ENCODE assay signal across 23 cellular contexts in the genomic region with DNA sequence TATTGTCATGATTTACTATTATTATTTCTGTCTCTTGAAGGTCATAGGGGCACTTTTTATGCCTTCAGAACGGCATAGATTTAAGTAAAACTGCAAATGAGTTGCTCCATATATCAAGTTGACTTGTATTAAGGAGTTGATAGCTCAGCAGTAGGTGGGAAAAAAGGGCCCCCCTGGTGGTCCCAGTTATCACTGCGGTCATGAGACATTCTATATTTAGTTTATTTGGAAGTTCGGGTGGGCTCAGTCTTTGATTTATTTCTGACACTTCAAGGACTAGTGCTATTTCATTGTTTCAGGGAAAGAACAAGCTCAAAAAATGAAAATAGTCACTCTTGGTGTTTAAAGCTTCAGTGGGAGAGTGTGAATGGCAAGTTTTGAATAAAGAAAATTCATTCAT.
A peak's percentile ranks its signal among the peaks of the same experiment; 100 is the strongest.
DNase-seq lines count a peak whose midpoint lies in the region; ATAC-seq and TF ChIP-seq lines count a peak whose summit lies in the region.
"Had no signal": no experiment of that assay in that cellular context is flagged by ENCODE, and none has a peak within 500 bp of the region (broad histone marks: within the 10 kb centered on the region; RNA-seq: fewer than 3 reads in every experiment).

No MANE protein-coding gene starts in this region.

- TF ChIP-seq RAD21 in SK-N-SH (IDR thresholded peaks at IDR 0.05; ENCODE audit: low read length) = no peak

- H3K9me3 Mint-ChIP-seq in immature natural killer cell = peaks cover 0 to 6% (median 0%) of the 10 kb centered on the region in 6 donors
- no peaks in the 10 kb centered on the region for H3K9me3 Mint-ChIP-seq in activated T-helper 17 cell treated with anti-CD3 and anti-CD28 coated beads, Interleukin-2, amount 50 U/mL, for 72 hours
- H3K9me3 Mint-ChIP-seq: activated CD4-positive, alpha-beta T cell treated with anti-CD3 and anti-CD28 coated beads, Interleukin-2, amount 10 ng/mL, durations not matched to agents 24 days and 14 days; activated naive CD4-positive, alpha-beta T cell treated with anti-CD3 and anti-CD28 coated beads, Interleukin-2, amount 50 U/mL, for 72 hours; activated T-helper 1 cell treated with anti-CD3 and anti-CD28 coated beads, Interleukin-12 subunit alpha, Interleukin-12 subunit beta, Interleukin-2, Interleukin-4 antibody, amounts not matched to agents 30 ng/mL and 10 ng/mL and 1 ng/mL, durations not matched to agents 14 hours and 24 hours and 36 hours; dendritic cell treated with granulocyte-macrophage colony-stimulating factor and Interleukin-4, amounts not matched to agents 40 ng/mL and 50 ng/mL, for 4 days; IgD-negative memory B cell; stimulated activated effector memory CD8-positive, alpha-beta T cell treated with anti-CD3 and anti-CD28 coated beads, Interleukin-12 subunit alpha, Interleukin-12 subunit beta, amount 100 ng/mL, for 72 hours; T-helper 1 cell treated with Interleukin-12 subunit alpha and Interleukin-12 subunit beta and Interleukin-4 antibody, amounts not matched to agents 30 μg/mL and 1 μg/mL, for 36 hours had no signal

- no peak overlapping the region for H3K4me2 ChIP-seq in SK-N-SH

- H3K4me3 ChIP-seq in SK-N-SH (ENCODE audit: low read depth in 2 of 2, low read length in 1 of 2) = no peak overlapping the region; a peak in 1 of 4 replicates
- H3K4me3 ChIP-seq: GM12878, SJCRH30, suprapubic skin had no signal

- H3K27ac Mint-ChIP-seq in immature natural killer cell = no peak overlapping the region
- no peak overlapping the region for H3K27ac Mint-ChIP-seq in activated T-helper 17 cell treated with anti-CD3 and anti-CD28 coated beads, Interleukin-2, amount 50 U/mL, for 72 hours
- H3K27ac Mint-ChIP-seq: activated CD4-positive, alpha-beta T cell treated with anti-CD3 and anti-CD28 coated beads, Interleukin-2, amount 10 ng/mL, durations not matched to agents 24 days and 14 days; activated naive CD4-positive, alpha-beta T cell treated with anti-CD3 and anti-CD28 coated beads, Interleukin-2, amount 50 U/mL, for 72 hours; activated T-helper 1 cell treated with anti-CD3 and anti-CD28 coated beads, Interleukin-12 subunit alpha, Interleukin-12 subunit beta, Interleukin-2, Interleukin-4 antibody, amounts not matched to agents 30 ng/mL and 10 ng/mL and 1 ng/mL, durations not matched to agents 14 hours and 24 hours and 36 hours; dendritic cell treated with granulocyte-macrophage colony-stimulating factor and Interleukin-4, amounts not matched to agents 40 ng/mL and 50 ng/mL, for 4 days; IgD-negative memory B cell; stimulated activated effector memory CD8-positive, alpha-beta T cell treated with anti-CD3 and anti-CD28 coated beads, Interleukin-12 subunit alpha, Interleukin-12 subunit beta, amount 100 ng/mL, for 72 hours; T-helper 1 cell treated with Interleukin-12 subunit alpha and Interleukin-12 subunit beta and Interleukin-4 antibody, amounts not matched to agents 30 μg/mL and 1 μg/mL, for 36 hours had no signal

- DNase-seq in SK-N-SH (peak; percentile 27), iPS-NIHi11 (ENCODE audit: low spot score) (peak; percentile 26), immature natural killer cell (no peak), GM03348 (ENCODE audit: low spot score) (no peak)
- DNase-seq: activated CD4-positive, alpha-beta T cell treated with anti-CD3 and anti-CD28 coated beads, Interleukin-2, amount 10 ng/mL, durations not matched to agents 24 days and 14 days; anterior cingulate cortex; NCI-H1417; NCI-H2081; SJCRH30; small intestine had no signal

- H3K9me2 ChIP-seq in SK-N-SH = no peaks in the 10 kb centered on the region

- H3K27ac ChIP-seq in SK-N-SH (ENCODE audit: low read depth in 2 of 2, low read length in 1 of 2) (no peak overlapping the region), VCaP (no peak overlapping the region), temporal lobe (ENCODE audit: low read depth, low read length) (peak overlapping the region; percentile 45)
- H3K27ac ChIP-seq: SJCRH30, suprapubic skin had no signal

- H4K20me1 ChIP-seq in SK-N-SH (ENCODE audit: insufficient read depth) = no peaks in the 10 kb centered on the region

- no peaks in the 10 kb centered on the region for H3K9me3 ChIP-seq in SK-N-SH
- H3K9me3 ChIP-seq: SJCRH30, suprapubic skin had no signal

- no peaks in the 10 kb centered on the region for H3F3A ChIP-seq in SK-N-SH (replicated peaks; ENCODE audit: insufficient read depth)

- peaks cover 0 to 8% of the 10 kb centered on the region in 2 experiments; a peak in 2 of 4 replicates for H3K4me1 ChIP-seq in SK-N-SH (ENCODE audit: control insufficient read depth in 1 of 2, insufficient read depth in 2 of 2, low read depth in 1 of 2, low read length in 1 of 2)
- H3K4me1 ChIP-seq: SJCRH30, suprapubic skin had no signal

- peaks cover 0 to 2% (median 0%) of the 10 kb centered on the region in 3 donors for H3K27me3 Mint-ChIP-seq in immature natural killer cell (ENCODE audit: low read depth in 3 of 3)
- peaks cover 6% of the 10 kb centered on the region for H3K27me3 Mint-ChIP-seq in activated T-helper 17 cell treated with anti-CD3 and anti-CD28 coated beads, Interleukin-2, amount 50 U/mL, for 72 hours
- H3K27me3 Mint-ChIP-seq: dendritic cell treated with granulocyte-macrophage colony-stimulating factor and Interleukin-4, amounts not matched to agents 40 ng/mL and 50 ng/mL, for 4 days had no signal

- CTCF ChIA-PET in SK-N-SH (lab: Yijun Ruan, JAX) = interaction anchor here (0.6 to 4.0 kb wide), 14 partner anchors 9 to 164 kb away, joined by 3 to 18 read pairs (median 4); no protein-coding TSS in a partner anchor

- WGBS in SK-N-SH (ENCODE audit: low lambda C conversion rate) = 30% methylated on average over 3 of the region's 3 CpGs

- no peaks in the 10 kb centered on the region for H3K36me3 Mint-ChIP-seq in immature natural killer cell
- no peaks in the 10 kb centered on the region for H3K36me3 Mint-ChIP-seq in activated T-helper 17 cell treated with anti-CD3 and anti-CD28 coated beads, Interleukin-2, amount 50 U/mL, for 72 hours (ENCODE audit: low read depth)
- H3K36me3 Mint-ChIP-seq: activated naive CD4-positive, alpha-beta T cell treated with anti-CD3 and anti-CD28 coated beads, Interleukin-2, amount 50 U/mL, for 72 hours; IgD-negative memory B cell; stimulated activated effector memory CD8-positive, alpha-beta T cell treated with anti-CD3 and anti-CD28 coated beads, Interleukin-12 subunit alpha, Interleukin-12 subunit beta, amount 100 ng/mL, for 72 hours had no signal

- H3K9ac ChIP-seq in SK-N-SH = no peak overlapping the region

- no peak for ATAC-seq in SK-N-SH treated with all-trans-retinoic acid at 6 μM for 48 hours
- no peak for ATAC-seq in activated T-helper 17 cell treated with anti-CD3 and anti-CD28 coated beads, Interleukin-2, amount 50 U/mL, for 72 hours (replicated peaks)
- ATAC-seq: activated naive CD4-positive, alpha-beta T cell treated with anti-CD3 and anti-CD28 coated beads, Interleukin-2, amount 50 U/mL, for 72 hours; GM12878; Panc1; stimulated activated effector memory CD8-positive, alpha-beta T cell treated with anti-CD3 and anti-CD28 coated beads, Interleukin-12 subunit alpha, Interleukin-12 subunit beta, amount 100 ng/mL, for 72 hours had no signal

- no peaks in the 10 kb centered on the region for H3K4me1 Mint-ChIP-seq in immature natural killer cell
- H3K4me1 Mint-ChIP-seq in activated T-helper 17 cell treated with anti-CD3 and anti-CD28 coated beads, Interleukin-2, amount 50 U/mL, for 72 hours = no peaks in the 10 kb centered on the region
- H3K4me1 Mint-ChIP-seq: activated CD4-positive, alpha-beta T cell treated with anti-CD3 and anti-CD28 coated beads, Interleukin-2, amount 10 ng/mL, durations not matched to agents 24 days and 14 days; IgD-negative memory B cell; stimulated activated effector memory CD8-positive, alpha-beta T cell treated with anti-CD3 and anti-CD28 coated beads, Interleukin-12 subunit alpha, Interleukin-12 subunit beta, amount 100 ng/mL, for 72 hours had no signal

- POLR2A ChIA-PET in SK-N-SH (lab: Yijun Ruan, JAX) = no interaction called here

- peak; percentile 40; the same call in 1 of the 2 replicates for TF ChIP-seq CTCF in SK-N-SH (IDR thresholded peaks at IDR 0.05)
- 0 out of 2 replicates have a peak, but pooled peaks have one; percentile 14 for TF ChIP-seq CTCF in VCaP (conservative IDR thresholded peaks at IDR 0.05)

- H2AFZ ChIP-seq in SK-N-SH (ENCODE audit: low read depth) = no peak overlapping the region

- no peaks in the 10 kb centered on the region for H3K79me2 ChIP-seq in SK-N-SH (ENCODE audit: insufficient read depth)

- no peaks in the 10 kb centered on the region for H3K36me3 ChIP-seq in SK-N-SH (replicated peaks in 1 of 2; ENCODE audit: control insufficient read depth in 1 of 2, insufficient read depth in 2 of 2, low read length in 1 of 2)
- H3K36me3 ChIP-seq: SJCRH30, suprapubic skin had no signal

- no peaks in the 10 kb centered on the region; the same call in 1 of the 2 replicates for H3K27me3 ChIP-seq in SK-N-SH (ENCODE audit: insufficient read depth)
- H3K27me3 ChIP-seq: SJCRH30, suprapubic skin had no signal

- H3K4me3 Mint-ChIP-seq in immature natural killer cell = no peak overlapping the region
- no peak overlapping the region for H3K4me3 Mint-ChIP-seq in activated T-helper 17 cell treated with anti-CD3 and anti-CD28 coated beads, Interleukin-2, amount 50 U/mL, for 72 hours
- H3K4me3 Mint-ChIP-seq: activated CD4-positive, alpha-beta T cell treated with anti-CD3 and anti-CD28 coated beads, Interleukin-2, amount 10 ng/mL, durations not matched to agents 24 days and 14 days; activated T-helper 1 cell treated with anti-CD3 and anti-CD28 coated beads, Interleukin-12 subunit alpha, Interleukin-12 subunit beta, Interleukin-2, Interleukin-4 antibody, amounts not matched to agents 30 ng/mL and 10 ng/mL and 1 ng/mL, durations not matched to agents 14 hours and 24 hours and 36 hours; dendritic cell treated with granulocyte-macrophage colony-stimulating factor and Interleukin-4, amounts not matched to agents 40 ng/mL and 50 ng/mL, for 4 days; IgD-negative memory B cell; stimulated activated effector memory CD8-positive, alpha-beta T cell treated with anti-CD3 and anti-CD28 coated beads, Interleukin-12 subunit alpha, Interleukin-12 subunit beta, amount 100 ng/mL, for 72 hours; T-helper 1 cell treated with Interleukin-12 subunit alpha and Interleukin-12 subunit beta and Interleukin-4 antibody, amounts not matched to agents 30 μg/mL and 1 μg/mL, for 36 hours had no signal

- no peak for TF ChIP-seq EP300 in SK-N-SH (IDR thresholded peaks at IDR 0.05; ENCODE audit: borderline replicate concordance in 1 of 2, low read depth in 1 of 2, low read length in 1 of 2)

TF ChIP-seq in SK-N-SH, 30 proteins besides CTCF, POLR2A, EP300 and RAD21:
- no peak for TF ChIP-seq RCOR1 (IDR thresholded peaks at IDR 0.05; ENCODE audit: low read length)
- TF ChIP-seq ELF1 (IDR thresholded peaks at IDR 0.05) = no peak
- no peak for TF ChIP-seq SIN3A (IDR thresholded peaks at IDR 0.05; ENCODE audit: borderline replicate concordance, low read depth, low read length)
- no peak for TF ChIP-seq MXI1 (IDR thresholded peaks at IDR 0.05; ENCODE audit: low read depth, low read length)

Comparison
In these comparisons a context has a peak if more than half of its experiments do, and no peak if none do; other contexts are left out.
1. DNase-seq: peak in SK-N-SH (single experiment) and iPS-NIHi11 (single experiment); none in immature natural killer cell (0 of 3) and GM03348 (single experiment).